Comparison of ENCODE assay signal across 1 cellular context in genomic region chr3:50672656-50673055, GRCh38.
TF ChIP-seq lines count a peak whose summit lies in the region.

No MANE protein-coding gene starts in this region.

TF ChIP-seq in H1, 55 proteins besides CTCF, POLR2A, EP300 and RAD21 (continued from another document):
- TF ChIP-seq NANOG (IDR thresholded peaks at IDR 0.05; ENCODE audit: insufficient read depth, low read depth, low read length, poor library complexity, severe bottlenecking) (no peak), RXRA (IDR thresholded peaks at IDR 0.05; ENCODE audit: insufficient read depth, low read depth, low read length) (no peak), ATF3 (IDR thresholded peaks at IDR 0.05; ENCODE audit: insufficient read depth, low read depth, low read length) (no peak), HDAC6 (IDR thresholded peaks at IDR 0.05; ENCODE audit: low read depth, low read length) (no peak), SRF (IDR thresholded peaks at IDR 0.05; ENCODE audit: low read depth, low read length) (no peak), KDM5A (IDR thresholded peaks at IDR 0.05; ENCODE audit: low read length) (no peak), CHD7 (IDR thresholded peaks at IDR 0.05; ENCODE audit: insufficient replicate concordance, low read length) (no peak), SUZ12 (IDR thresholded peaks at IDR 0.05; ENCODE audit: low read length) (no peak), KDM1A (IDR thresholded peaks at IDR 0.05; ENCODE audit: borderline replicate concordance, low read length) (no peak), GABPA (IDR thresholded peaks at IDR 0.05; ENCODE audit: borderline replicate concordance, insufficient read depth, low read length) (no peak), CHD2 (IDR thresholded peaks at IDR 0.05; ENCODE audit: low read length) (no peak), ZNF274 (IDR thresholded peaks at IDR 0.05; ENCODE audit: borderline replicate concordance, extremely low read depth, low read length) (no peak), MAFK (IDR thresholded peaks at IDR 0.05; ENCODE audit: low read depth, low read length) (no peak), SP1 (IDR thresholded peaks at IDR 0.05; ENCODE audit: low read depth, low read length) (no peak), TCF12 (IDR thresholded peaks at IDR 0.05; ENCODE audit: low read depth, low read length) (no peak), TAF7 (optimal IDR thresholded peaks at IDR 0.05; ENCODE audit: borderline replicate concordance, low read depth, low read length) (no peak), TEAD4 (IDR thresholded peaks at IDR 0.05; ENCODE audit: low read depth, low read length) (no peak)
